Comparison of ENCODE assay signal across 38 cellular contexts in the genomic region with DNA sequence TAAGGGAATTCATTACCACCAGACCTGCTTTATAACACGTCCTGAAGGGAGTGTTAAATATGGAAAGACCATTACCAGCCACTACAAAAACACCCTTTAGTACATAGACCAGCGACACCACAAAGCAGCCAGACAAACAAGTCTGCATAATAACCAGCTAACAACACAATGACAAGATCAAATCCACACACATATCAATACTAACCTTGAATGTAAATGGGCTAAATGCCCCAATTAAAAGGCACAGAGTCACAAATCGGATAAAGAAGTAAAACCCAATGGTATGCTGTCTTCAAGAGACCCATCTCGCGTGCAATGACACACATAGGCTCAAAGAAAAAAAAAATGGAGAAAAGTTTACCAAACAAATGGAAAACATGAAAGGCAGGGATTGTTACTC. TPM values are rescaled to one million over a fixed set of nuclear protein-coding genes. Genes with fewer than 3 reads are reported as not detected.
"Had no signal": no experiment of that assay in that cellular context is flagged by ENCODE, and none has a peak within 500 bp of the region (broad histone marks: within the 10 kb centered on the region; RNA-seq: fewer than 3 reads in every experiment).

No MANE protein-coding gene starts in this region.

- H3K4me3 ChIP-seq: MG63 had no signal

- H3K9me3 ChIP-seq: MG63 had no signal

- DNase-seq: Karpas-422, Kasumi-1, MG63, MM.1S, MV-4-11, NCI-H1048, NCI-H1092, NCI-H1092 treated with DMSO at 0.1 percent for 48 hours, NCI-H1105, NCI-H1105 treated with DMSO at 0.1 percent for 48 hours, NCI-H1417, NCI-H1417 treated with DMSO at 0.1 percent for 48 hours, NCI-H1436, NCI-H1436 treated with DMSO at 0.1 percent for 48 hours, NCI-H146, NCI-H1694, NCI-H1694 treated with DMSO at 0.1 percent for 48 hours, NCI-H187, NCI-H187 treated with DMSO at 0.1 percent for 48 hours, NCI-H1930, NCI-H2029, NCI-H2029 treated with DMSO at 0.1 percent for 48 hours, NCI-H2081, NCI-H2081 treated with DMSO at 0.1 percent for 48 hours, NCI-H2107, NCI-H2171, NCI-H2171 treated with DMSO at 0.1 percent for 48 hours, NCI-H2227 treated with DMSO at 0.1 percent for 48 hours, NCI-H226, NCI-H345, NCI-H446, NCI-H446 treated with DMSO at 0.1 percent for 48 hours, NCI-H510A, NCI-H510A treated with DMSO at 0.1 percent for 48 hours had no signal

- H3K27me3 ChIP-seq: MG63 had no signal

- H3K36me3 ChIP-seq: MG63 had no signal

RNA-seq across cellular contexts. Expression of a gene that starts 36.9 kb away (rescaled TPM):
- total RNA-seq: LHCN-M2, M059J, MCF 10A, NCI-H460 had no signal
